In the genomic region with DNA sequence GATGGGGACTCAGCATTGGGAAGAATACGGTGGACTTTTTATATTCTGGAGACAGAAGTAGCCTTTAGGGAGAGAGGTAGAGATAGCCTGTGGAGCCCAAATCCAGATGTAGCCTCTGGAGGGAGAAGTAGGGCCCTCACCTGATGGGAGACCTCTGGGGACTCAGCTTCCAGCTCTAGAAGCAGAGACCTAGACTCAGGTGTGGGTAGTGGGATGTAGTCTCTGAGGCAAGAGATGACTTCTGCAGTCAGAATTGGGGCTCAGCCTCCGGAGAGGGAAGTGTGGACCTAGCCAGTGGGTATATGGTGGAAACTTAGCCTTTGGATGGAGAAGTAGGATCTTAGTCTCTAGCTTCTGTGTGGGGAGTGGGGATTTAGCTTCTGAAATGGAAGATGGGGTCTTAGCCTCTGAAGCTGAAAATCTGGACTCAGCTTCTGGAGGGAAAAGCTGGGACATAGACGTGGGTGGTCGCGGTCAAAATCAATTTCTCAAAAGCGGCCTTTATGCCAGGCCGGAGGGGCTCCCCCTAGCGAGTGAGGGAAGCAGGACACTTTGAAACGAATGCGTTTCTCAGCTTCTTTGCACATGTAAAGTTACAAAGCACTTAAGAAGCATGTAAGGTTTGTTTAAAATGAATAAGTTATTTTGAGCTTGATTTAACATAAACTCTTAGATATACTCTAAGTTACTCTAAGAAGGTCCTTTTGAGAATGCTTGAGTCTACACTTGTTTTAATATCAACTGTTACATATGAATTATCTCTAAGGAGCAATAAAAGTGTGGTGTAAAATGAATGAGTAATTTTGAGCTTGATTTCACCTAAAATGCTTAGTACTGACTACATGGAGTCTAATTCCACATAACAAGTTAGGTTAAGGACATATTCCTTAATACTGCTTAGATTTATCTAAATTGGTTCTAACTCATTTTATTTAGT, we compare ENCODE assay signal across 8 cellular contexts. TPM values are rescaled to one million over a fixed set of nuclear protein-coding genes. Genes with fewer than 3 reads are reported as not detected.
DNase-seq lines count a peak whose midpoint lies in the region; ATAC-seq, FAIRE-seq and TF ChIP-seq lines count a peak whose summit lies in the region.

No MANE protein-coding gene starts in this region.

- no peak overlapping the region for H3K27ac ChIP-seq in CD4-positive, CD25-positive, alpha-beta regulatory T cell (ENCODE audit: insufficient read depth, low read length, poor library complexity, severe bottlenecking)
- H3K27ac ChIP-seq in astrocyte (ENCODE audit: low read depth, low read length): no peak overlapping the region

- no peak overlapping the region for H3K4me3 ChIP-seq in CD4-positive, CD25-positive, alpha-beta regulatory T cell (ENCODE audit: low read depth, low read length)
- H3K4me3 ChIP-seq in HAP-1: no peak overlapping the region
- no peak overlapping the region for H3K4me3 ChIP-seq in astrocyte (ENCODE audit: insufficient read depth, low read depth, low read length)

- H3K79me2 ChIP-seq in astrocyte (ENCODE audit: insufficient read depth, low read length): no peaks in the 10 kb centered on the region

- H3K4me2 ChIP-seq in astrocyte (ENCODE audit: low read length): no peak overlapping the region

- no peak overlapping the region for H3K27ac Mint-ChIP-seq in CD4-positive, CD25-positive, alpha-beta regulatory T cell
- H3K27ac Mint-ChIP-seq in astrocyte (ENCODE audit: unreplicated experiment): no peak overlapping the region
- no peak overlapping the region for H3K27ac Mint-ChIP-seq in stimulated activated memory B cell treated with anti-CD40 and anti-IgM and Interleukin-4, amounts not matched to agents 10 μg/mL and 1 μg/mL and 100 μg/mL, for 72 hours

- peaks cover 0 to 1% (median 0%) of the 10 kb centered on the region in 7 donors for H3K9me3 Mint-ChIP-seq in CD4-positive, CD25-positive, alpha-beta regulatory T cell
- peaks cover 3% of the 10 kb centered on the region for H3K9me3 Mint-ChIP-seq in astrocyte (ENCODE audit: unreplicated experiment)
- H3K9me3 Mint-ChIP-seq in stimulated activated memory B cell treated with anti-CD40 and anti-IgM and Interleukin-4, amounts not matched to agents 10 μg/mL and 1 μg/mL and 100 μg/mL, for 72 hours: no peaks in the 10 kb centered on the region

- peaks cover 4% of the 10 kb centered on the region for H3K27me3 ChIP-seq in CD4-positive, CD25-positive, alpha-beta regulatory T cell (ENCODE audit: control insufficient read depth, insufficient read depth, low read length)
- H3K27me3 ChIP-seq in HAP-1 (ENCODE audit: low read depth) (no peaks in the 10 kb centered on the region), astrocyte (ENCODE audit: insufficient read depth, low read length) (no peaks in the 10 kb centered on the region)

- no peaks in the 10 kb centered on the region for H3K9me3 ChIP-seq in CD4-positive, CD25-positive, alpha-beta regulatory T cell (ENCODE audit: control insufficient read depth in 2 of 2, low read length in 2 of 2)
- H3K9me3 ChIP-seq in HAP-1 (no peaks in the 10 kb centered on the region), astrocyte (ENCODE audit: insufficient read depth, low read depth, low read length) (no peaks in the 10 kb centered on the region)

- H4K20me1 ChIP-seq in astrocyte (ENCODE audit: insufficient read depth, low read length): no peaks in the 10 kb centered on the region

- TF ChIP-seq CTCF in astrocyte (IDR thresholded peaks at IDR 0.05; ENCODE audit: insufficient read depth, low read depth, low read length): peak; percentile 88

- peak overlapping the region; percentile 33 for H2AFZ ChIP-seq in astrocyte (ENCODE audit: low read depth, low read length)

- no peak for FAIRE-seq in astrocyte (lab: Jason Lieb, UNC)

- no peaks in the 10 kb centered on the region for H3K36me3 Mint-ChIP-seq in CD4-positive, CD25-positive, alpha-beta regulatory T cell
- no peaks in the 10 kb centered on the region for H3K36me3 Mint-ChIP-seq in astrocyte (ENCODE audit: low read depth, unreplicated experiment)
- no peaks in the 10 kb centered on the region for H3K36me3 Mint-ChIP-seq in stimulated activated memory B cell treated with anti-CD40 and anti-IgM and Interleukin-4, amounts not matched to agents 10 μg/mL and 1 μg/mL and 100 μg/mL, for 72 hours

- H3K27me3 Mint-ChIP-seq in CD4-positive, CD25-positive, alpha-beta regulatory T cell: peaks cover 22% of the 10 kb centered on the region
- peaks cover 25% of the 10 kb centered on the region for H3K27me3 Mint-ChIP-seq in astrocyte (ENCODE audit: low read depth, unreplicated experiment)
- H3K27me3 Mint-ChIP-seq in stimulated activated memory B cell treated with anti-CD40 and anti-IgM and Interleukin-4, amounts not matched to agents 10 μg/mL and 1 μg/mL and 100 μg/mL, for 72 hours: no peaks in the 10 kb centered on the region

- ATAC-seq in CD4-positive, CD25-positive, alpha-beta regulatory T cell (ENCODE audit: low read depth in 2 of 2): no peak
- ATAC-seq in stimulated activated memory B cell treated with anti-CD40 and anti-IgM and Interleukin-4, amounts not matched to agents 10 μg/mL and 1 μg/mL and 100 μg/mL, for 72 hours: no peak

- H3K4me1 Mint-ChIP-seq in CD4-positive, CD25-positive, alpha-beta regulatory T cell: peaks cover 0 to 21% (median 9%) of the 10 kb centered on the region in 4 donors
- peaks cover 3% of the 10 kb centered on the region for H3K4me1 Mint-ChIP-seq in astrocyte (ENCODE audit: low read depth, unreplicated experiment)
- H3K4me1 Mint-ChIP-seq in stimulated activated memory B cell treated with anti-CD40 and anti-IgM and Interleukin-4, amounts not matched to agents 10 μg/mL and 1 μg/mL and 100 μg/mL, for 72 hours: peaks cover 24% of the 10 kb centered on the region

- DNase-seq in CD4-positive, CD25-positive, alpha-beta regulatory T cell: peak; percentile 33 to 63 (median 35)
- DNase-seq in HAP-1 (ENCODE audit: low spot score in 2 of 2) (peak; percentile 56 to 79), SK-MEL-5 (ENCODE audit: low read depth, low spot score) (peak; percentile 65), astrocyte (ENCODE audit: low read depth) (no peak), iPS-NIHi11 (ENCODE audit: low spot score) (peak; percentile 49), NCI-H226 (no peak)
- DNase-seq in stimulated activated CD4-positive, alpha-beta T cell treated with anti-CD3 and anti-CD28 coated beads, Interleukin-4, amount 100 ng/mL, for 1 hour: peak; percentile 58

- in situ Hi-C loops in HAP-1 (cut with MboI; ENCODE audit: low sequenced_read_pairs) (loop anchor here (10.0 kb wide), 1 partner anchor 123 kb away; no protein-coding TSS in a partner anchor), SK-MEL-5 (cut with HindIII; ENCODE audit: low pct_unique_long_range_greater_than_20kb, low sequenced_read_pairs) (no loop called here)

- H3K4me1 ChIP-seq in CD4-positive, CD25-positive, alpha-beta regulatory T cell (ENCODE audit: control insufficient read depth, insufficient read depth, low read length, poor library complexity, severe bottlenecking): peaks cover 15% of the 10 kb centered on the region
- H3K4me1 ChIP-seq in HAP-1 (peaks cover 3% of the 10 kb centered on the region; the same call in 1 of the 2 replicates), astrocyte (ENCODE audit: insufficient read depth, low read length) (peaks cover 7% of the 10 kb centered on the region)

- peak overlapping the region in 1 of 4 donors; percentile 17 for H3K4me3 Mint-ChIP-seq in CD4-positive, CD25-positive, alpha-beta regulatory T cell
- H3K4me3 Mint-ChIP-seq in astrocyte (ENCODE audit: unreplicated experiment): peak overlapping the region; percentile 40
- no peak overlapping the region for H3K4me3 Mint-ChIP-seq in stimulated activated memory B cell treated with anti-CD40 and anti-IgM and Interleukin-4, amounts not matched to agents 10 μg/mL and 1 μg/mL and 100 μg/mL, for 72 hours

- H3K36me3 ChIP-seq in CD4-positive, CD25-positive, alpha-beta regulatory T cell (ENCODE audit: control insufficient read depth, insufficient read depth, low read length): no peaks in the 10 kb centered on the region
- H3K36me3 ChIP-seq in HAP-1 (replicated peaks) (no peaks in the 10 kb centered on the region), astrocyte (ENCODE audit: insufficient read depth, low read length) (no peaks in the 10 kb centered on the region)

- H3K9ac ChIP-seq in astrocyte (ENCODE audit: low read length): no peak overlapping the region

RNA-seq across cellular contexts. Expression of gene ZNF343, which starts 12.9 kb away (rescaled TPM):
- total RNA-seq in CD4-positive, CD25-positive, alpha-beta regulatory T cell: 3.8 TPM
- polyA plus RNA-seq in CD4-positive, CD25-positive, alpha-beta regulatory T cell: 1 to 10 TPM; 2.5 to 4.8 (median 3.3) TPM
- total RNA-seq in SK-MEL-5 (2014; rRNA removed; shearing (Covaris generic)): 10.6 and 11.8 TPM in 2 replicates
- polyA plus RNA-seq in SK-MEL-5 (2015; cell fraction: cytosol; rRNA removed): 8.9 and 9.3 TPM in 2 replicates
- 29.4 and 35.5 TPM in 2 replicates for polyA plus RNA-seq in SK-MEL-5 (2015; cell fraction: nucleus; rRNA removed)
- total RNA-seq in astrocyte: 7.8 and 9.6 TPM in 2 replicates

RNA-seq across cellular contexts. Expression of gene TMC2, which starts 14.7 kb away (rescaled TPM):
- total RNA-seq in CD4-positive, CD25-positive, alpha-beta regulatory T cell: not detected
- polyA plus RNA-seq in CD4-positive, CD25-positive, alpha-beta regulatory T cell: not detected
- total RNA-seq in SK-MEL-5 (2014; rRNA removed; shearing (Covaris generic)): not detected in 2 replicates
- not detected in 2 replicates for polyA plus RNA-seq in SK-MEL-5 (2015; cell fraction: cytosol; rRNA removed)
- polyA plus RNA-seq in SK-MEL-5 (2015; cell fraction: nucleus; rRNA removed): not detected in 2 replicates
- not detected in 2 replicates for total RNA-seq in astrocyte

RNA-seq across cellular contexts. Expression of gene SNRPB, which starts 51.0 kb away (rescaled TPM):
- total RNA-seq in CD4-positive, CD25-positive, alpha-beta regulatory T cell: 132 TPM
- 100 to 1,000 TPM; 276 to 370 (median 300) TPM for polyA plus RNA-seq in CD4-positive, CD25-positive, alpha-beta regulatory T cell
- total RNA-seq in SK-MEL-5 (2014; rRNA removed; shearing (Covaris generic)): 521 and 564 TPM in 2 replicates
- 558 and 604 TPM in 2 replicates for polyA plus RNA-seq in SK-MEL-5 (2015; cell fraction: cytosol; rRNA removed)
- polyA plus RNA-seq in SK-MEL-5 (2015; cell fraction: nucleus; rRNA removed): 151 and 153 TPM in 2 replicates
- total RNA-seq in astrocyte: 193 and 207 TPM in 2 replicates

Comparison
In these comparisons a context has a peak if more than half of its experiments do, and no peak if none do; other contexts are left out.
1. DNase-seq: peak in CD4-positive, CD25-positive, alpha-beta regulatory T cell (3 of 3), HAP-1 (2 of 2), SK-MEL-5 (single experiment), iPS-NIHi11 (single experiment) and stimulated activated CD4-positive, alpha-beta T cell treated with anti-CD3 and anti-CD28 coated beads, Interleukin-4, amount 100 ng/mL, for 1 hour (single experiment); none in astrocyte (single experiment) and NCI-H226 (single experiment).